Comparison of ENCODE assay signal across 13 cellular contexts in the genomic region with DNA sequence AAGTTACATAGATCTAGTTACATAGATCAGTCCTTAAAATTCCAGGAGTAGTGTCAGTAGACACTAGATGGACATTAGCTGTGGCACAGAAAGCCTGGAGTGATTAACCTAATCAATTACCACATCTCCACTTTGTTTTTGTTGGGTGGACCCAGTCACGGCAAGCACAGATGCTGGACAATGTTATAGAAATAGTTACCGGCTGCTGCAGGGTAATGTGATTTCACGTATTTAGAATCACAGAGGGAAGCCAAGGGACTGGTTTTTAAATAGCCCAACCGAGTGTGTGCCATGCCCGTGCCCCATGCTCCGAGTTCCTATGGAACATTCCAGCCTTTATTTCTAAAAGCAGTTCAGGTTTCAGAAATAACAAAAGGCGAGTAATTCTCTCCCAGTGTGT. TPM values are rescaled to one million over a fixed set of nuclear protein-coding genes. Genes with fewer than 3 reads are reported as not detected.
"Had no signal": no experiment of that assay in that cellular context is flagged by ENCODE, and none has a peak within 500 bp of the region (broad histone marks: within the 10 kb centered on the region; RNA-seq: fewer than 3 reads in every experiment).

No MANE protein-coding gene starts in this region.

- H3K9me3 ChIP-seq: tibial nerve had no signal

- H3K27me3 ChIP-seq: tibial nerve had no signal

- H3K27ac ChIP-seq: parathyroid adenoma, skin epidermis had no signal

- H3K4me3 ChIP-seq: skin epidermis had no signal

- H3K36me3 ChIP-seq: tibial nerve had no signal

- DNase-seq: activated CD4-positive, alpha-beta memory T cell treated with anti-CD3 and anti-CD28 coated beads for 36 hours; activated CD4-positive, CD25-positive, alpha-beta regulatory T cell treated with anti-CD3 and anti-CD28 coated beads, Interleukin-2, amount 50 U/mL, for 72 hours; activated gamma-delta T cell; activated T-cell treated with anti-CD3 and anti-CD28 coated beads, Interleukin-2, amount 50 U/mL, for 4 hours; amygdala; mesendoderm; retina; T-helper 2 cell had no signal

- H3K4me1 ChIP-seq: parathyroid adenoma had no signal

- H3K9ac ChIP-seq: parathyroid adenoma had no signal

RNA-seq across cellular contexts. Expression of gene LGI1, which starts 2.8 kb away (rescaled TPM):
- total RNA-seq: activated CD4-positive, alpha-beta memory T cell treated with anti-CD3 and anti-CD28 coated beads for 36 hours; activated T-cell treated with anti-CD3 and anti-CD28 coated beads, Interleukin-2, amount 50 U/mL, for 4 hours; esophagus mucosa; fibroblast of villous mesenchyme had no signal
